1 cellular context compared by ENCODE assay signal in the genomic region with DNA sequence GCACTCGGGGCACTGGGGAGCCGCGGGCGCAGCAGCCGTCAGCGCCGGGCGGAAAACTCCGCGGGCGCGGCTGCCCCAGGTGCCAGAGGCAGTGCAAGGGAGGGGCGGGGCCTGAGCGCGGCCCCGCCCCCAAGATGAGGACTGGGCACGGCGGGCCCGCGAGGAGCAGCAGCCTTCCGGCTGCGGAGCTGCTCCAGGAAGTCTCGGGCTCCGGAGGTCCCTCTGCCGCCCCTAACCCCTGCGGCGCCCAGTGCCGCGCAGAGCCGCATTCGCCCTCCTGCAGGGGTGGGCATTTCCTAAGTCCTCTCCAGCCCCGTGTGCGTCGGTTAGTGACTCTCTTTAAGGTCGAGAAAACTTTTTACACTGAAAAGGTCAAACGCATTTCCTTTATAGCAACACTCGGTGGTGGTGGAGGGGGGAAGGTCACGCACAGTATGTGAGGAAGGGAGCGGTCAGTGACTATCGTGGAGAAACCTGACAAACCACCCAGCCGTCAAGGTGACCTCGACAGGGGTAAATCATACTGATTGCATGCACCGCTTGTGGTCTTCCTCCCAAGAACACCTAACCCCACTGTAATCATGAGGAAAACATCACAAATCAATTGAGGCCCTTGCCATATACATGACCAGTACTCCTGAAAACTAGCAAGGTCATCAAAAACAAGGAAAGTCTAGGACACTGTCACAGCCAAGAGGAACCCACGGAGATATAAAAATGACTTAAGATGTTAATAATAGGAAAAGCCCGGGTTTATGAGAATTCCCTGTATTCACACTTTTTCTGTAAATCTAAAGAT.
TF ChIP-seq lines count a peak whose summit lies in the region.

A gene (minus strand): TSS at position 60 of the 799 bp plus-strand sequence. CDS start 32,676 bp downstream, outside the sequence.

TF ChIP-seq in GM12878, 131 proteins besides CTCF, POLR2A, EP300 and RAD21 (continued from another document and continues in another):
- TF ChIP-seq, protein P1, sequence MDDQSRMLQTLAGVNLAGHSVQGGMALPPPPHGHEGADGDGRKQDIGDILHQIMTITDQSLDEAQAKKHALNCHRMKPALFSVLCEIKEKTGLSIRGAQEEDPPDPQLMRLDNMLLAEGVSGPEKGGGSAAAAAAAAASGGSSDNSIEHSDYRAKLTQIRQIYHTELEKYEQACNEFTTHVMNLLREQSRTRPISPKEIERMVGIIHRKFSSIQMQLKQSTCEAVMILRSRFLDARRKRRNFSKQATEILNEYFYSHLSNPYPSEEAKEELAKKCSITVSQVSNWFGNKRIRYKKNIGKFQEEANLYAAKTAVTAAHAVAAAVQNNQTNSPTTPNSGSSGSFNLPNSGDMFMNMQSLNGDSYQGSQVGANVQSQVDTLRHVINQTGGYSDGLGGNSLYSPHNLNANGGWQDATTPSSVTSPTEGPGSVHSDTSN (IDR thresholded peaks at IDR 0.05; ENCODE audit: insufficient replicate concordance, low read depth, low read length) = no peak
- TF ChIP-seq TCF7 (IDR thresholded peaks at IDR 0.05; ENCODE audit: borderline replicate concordance) (no peak), NR2C2 (IDR thresholded peaks at IDR 0.05; ENCODE audit: borderline replicate concordance, control insufficient read depth, insufficient read length, low read depth) (no peak), NR2F1 (conservative IDR thresholded peaks at IDR 0.05) (peak; percentile 84), ZNF274 (IDR thresholded peaks at IDR 0.05; ENCODE audit: insufficient read depth, insufficient read length) (no peak), YBX1 (IDR thresholded peaks at IDR 0.05) (no peak), TCF3 (IDR thresholded peaks at IDR 0.05; ENCODE audit: borderline replicate concordance, insufficient read depth, low read depth, low read length) (no peak), RCOR1 (conservative IDR thresholded peaks at IDR 0.05; ENCODE audit: low read depth, low read length) (no peak), BHLHE40 (IDR thresholded peaks at IDR 0.05; ENCODE audit: borderline replicate concordance in 1 of 2, low read depth in 2 of 2, low read length in 1 of 2) (peak; percentile 24 to 48; a peak in 2 of 4 replicates), MTA2 (IDR thresholded peaks at IDR 0.05; ENCODE audit: low read depth) (no peak), RELA (IDR thresholded peaks at IDR 0.05; ENCODE audit: borderline replicate concordance, partially characterized antibody) (no peak), CHD4 (IDR thresholded peaks at IDR 0.05) (no peak), POU2F2 (IDR thresholded peaks at IDR 0.05; ENCODE audit: borderline replicate concordance, low read depth, low read length) (peak; percentile 58; the same call in 2 of the 3 replicates), ZNF622 (IDR thresholded peaks at IDR 0.05) (no peak), HDAC6 (IDR thresholded peaks at IDR 0.05; ENCODE audit: unreplicated experiment) (peak; percentile 13), PAX5 (IDR thresholded peaks at IDR 0.05; ENCODE audit: borderline replicate concordance, low read depth, low read length) (no peak), KDM1A (IDR thresholded peaks at IDR 0.05; ENCODE audit: borderline replicate concordance) (no peak), MYC (IDR thresholded peaks at IDR 0.05; ENCODE audit: insufficient read depth, insufficient read length, insufficient replicate concordance, low read length, severe bottlenecking) (no peak), RFX5 (IDR thresholded peaks at IDR 0.05; ENCODE audit: low read depth, low read length) (no peak), CBFB (IDR thresholded peaks at IDR 0.05; ENCODE audit: low read depth) (peak; percentile 31; the same call in 1 of the 2 replicates), JUND (IDR thresholded peaks at IDR 0.05; ENCODE audit: low read depth, low read length) (no peak), NRF1 (conservative IDR thresholded peaks at IDR 0.05; ENCODE audit: low read depth, low read length) (no peak), KAT2A (conservative IDR thresholded peaks at IDR 0.05; ENCODE audit: control insufficient read depth, low read depth, low read length) (no peak), NFXL1 (IDR thresholded peaks at IDR 0.05; ENCODE audit: borderline replicate concordance) (no peak), TCF12 (IDR thresholded peaks at IDR 0.05; ENCODE audit: low read depth, low read length) (peak; percentile 8; the same call in 1 of the 2 replicates), CREB1 (IDR thresholded peaks at IDR 0.05; ENCODE audit: low read depth) (0 out of 2 replicates have a peak, but pooled peaks have one; percentile 34), MTA3 (IDR thresholded peaks at IDR 0.05; ENCODE audit: borderline replicate concordance, low read length) (no peak), MYB (IDR thresholded peaks at IDR 0.05; ENCODE audit: borderline replicate concordance, low read depth, low read length) (no peak), ZNF384 (IDR thresholded peaks at IDR 0.05; ENCODE audit: borderline replicate concordance, low read depth, low read length) (no peak), ZNF217 (IDR thresholded peaks at IDR 0.05) (no peak), TAF1 (IDR thresholded peaks at IDR 0.05; ENCODE audit: borderline replicate concordance, low read depth, low read length) (peak; percentile 83), SIX5 (IDR thresholded peaks at IDR 0.05; ENCODE audit: low read depth, low read length, severe bottlenecking) (peak; percentile 9), ZZZ3 (IDR thresholded peaks at IDR 0.05; ENCODE audit: control insufficient read depth, insufficient read length, low read depth) (no peak), FOXK2 (IDR thresholded peaks at IDR 0.05) (no peak), NFYA (IDR thresholded peaks at IDR 0.05; ENCODE audit: borderline replicate concordance, low read depth, low read length) (no peak), FOXM1 (IDR thresholded peaks at IDR 0.05; ENCODE audit: low read depth, low read length) (no peak), SMAD1 (IDR thresholded peaks at IDR 0.05; ENCODE audit: low read depth, partially characterized antibody) (peak; percentile 30), SREBF1 (IDR thresholded peaks at IDR 0.05; ENCODE audit: low read length) (no peak)
- TF ChIP-seq, protein P2, sequence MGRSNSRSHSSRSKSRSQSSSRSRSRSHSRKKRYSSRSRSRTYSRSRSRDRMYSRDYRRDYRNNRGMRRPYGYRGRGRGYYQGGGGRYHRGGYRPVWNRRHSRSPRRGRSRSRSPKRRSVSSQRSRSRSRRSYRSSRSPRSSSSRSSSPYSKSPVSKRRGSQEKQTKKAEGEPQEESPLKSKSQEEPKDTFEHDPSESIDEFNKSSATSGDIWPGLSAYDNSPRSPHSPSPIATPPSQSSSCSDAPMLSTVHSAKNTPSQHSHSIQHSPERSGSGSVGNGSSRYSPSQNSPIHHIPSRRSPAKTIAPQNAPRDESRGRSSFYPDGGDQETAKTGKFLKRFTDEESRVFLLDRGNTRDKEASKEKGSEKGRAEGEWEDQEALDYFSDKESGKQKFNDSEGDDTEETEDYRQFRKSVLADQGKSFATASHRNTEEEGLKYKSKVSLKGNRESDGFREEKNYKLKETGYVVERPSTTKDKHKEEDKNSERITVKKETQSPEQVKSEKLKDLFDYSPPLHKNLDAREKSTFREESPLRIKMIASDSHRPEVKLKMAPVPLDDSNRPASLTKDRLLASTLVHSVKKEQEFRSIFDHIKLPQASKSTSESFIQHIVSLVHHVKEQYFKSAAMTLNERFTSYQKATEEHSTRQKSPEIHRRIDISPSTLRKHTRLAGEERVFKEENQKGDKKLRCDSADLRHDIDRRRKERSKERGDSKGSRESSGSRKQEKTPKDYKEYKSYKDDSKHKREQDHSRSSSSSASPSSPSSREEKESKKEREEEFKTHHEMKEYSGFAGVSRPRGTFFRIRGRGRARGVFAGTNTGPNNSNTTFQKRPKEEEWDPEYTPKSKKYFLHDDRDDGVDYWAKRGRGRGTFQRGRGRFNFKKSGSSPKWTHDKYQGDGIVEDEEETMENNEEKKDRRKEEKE (IDR thresholded peaks at IDR 0.05) = no peak
- TF ChIP-seq, protein P3, sequence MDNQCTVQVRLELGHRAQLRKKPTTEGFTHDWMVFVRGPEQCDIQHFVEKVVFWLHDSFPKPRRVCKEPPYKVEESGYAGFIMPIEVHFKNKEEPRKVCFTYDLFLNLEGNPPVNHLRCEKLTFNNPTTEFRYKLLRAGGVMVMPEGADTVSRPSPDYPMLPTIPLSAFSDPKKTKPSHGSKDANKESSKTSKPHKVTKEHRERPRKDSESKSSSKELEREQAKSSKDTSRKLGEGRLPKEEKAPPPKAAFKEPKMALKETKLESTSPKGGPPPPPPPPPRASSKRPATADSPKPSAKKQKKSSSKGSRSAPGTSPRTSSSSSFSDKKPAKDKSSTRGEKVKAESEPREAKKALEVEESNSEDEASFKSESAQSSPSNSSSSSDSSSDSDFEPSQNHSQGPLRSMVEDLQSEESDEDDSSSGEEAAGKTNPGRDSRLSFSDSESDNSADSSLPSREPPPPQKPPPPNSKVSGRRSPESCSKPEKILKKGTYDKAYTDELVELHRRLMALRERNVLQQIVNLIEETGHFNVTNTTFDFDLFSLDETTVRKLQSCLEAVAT (IDR thresholded peaks at IDR 0.05) = 0 out of 2 replicates have a peak, but pooled peaks have one; percentile 53
- TF ChIP-seq, protein P4, sequence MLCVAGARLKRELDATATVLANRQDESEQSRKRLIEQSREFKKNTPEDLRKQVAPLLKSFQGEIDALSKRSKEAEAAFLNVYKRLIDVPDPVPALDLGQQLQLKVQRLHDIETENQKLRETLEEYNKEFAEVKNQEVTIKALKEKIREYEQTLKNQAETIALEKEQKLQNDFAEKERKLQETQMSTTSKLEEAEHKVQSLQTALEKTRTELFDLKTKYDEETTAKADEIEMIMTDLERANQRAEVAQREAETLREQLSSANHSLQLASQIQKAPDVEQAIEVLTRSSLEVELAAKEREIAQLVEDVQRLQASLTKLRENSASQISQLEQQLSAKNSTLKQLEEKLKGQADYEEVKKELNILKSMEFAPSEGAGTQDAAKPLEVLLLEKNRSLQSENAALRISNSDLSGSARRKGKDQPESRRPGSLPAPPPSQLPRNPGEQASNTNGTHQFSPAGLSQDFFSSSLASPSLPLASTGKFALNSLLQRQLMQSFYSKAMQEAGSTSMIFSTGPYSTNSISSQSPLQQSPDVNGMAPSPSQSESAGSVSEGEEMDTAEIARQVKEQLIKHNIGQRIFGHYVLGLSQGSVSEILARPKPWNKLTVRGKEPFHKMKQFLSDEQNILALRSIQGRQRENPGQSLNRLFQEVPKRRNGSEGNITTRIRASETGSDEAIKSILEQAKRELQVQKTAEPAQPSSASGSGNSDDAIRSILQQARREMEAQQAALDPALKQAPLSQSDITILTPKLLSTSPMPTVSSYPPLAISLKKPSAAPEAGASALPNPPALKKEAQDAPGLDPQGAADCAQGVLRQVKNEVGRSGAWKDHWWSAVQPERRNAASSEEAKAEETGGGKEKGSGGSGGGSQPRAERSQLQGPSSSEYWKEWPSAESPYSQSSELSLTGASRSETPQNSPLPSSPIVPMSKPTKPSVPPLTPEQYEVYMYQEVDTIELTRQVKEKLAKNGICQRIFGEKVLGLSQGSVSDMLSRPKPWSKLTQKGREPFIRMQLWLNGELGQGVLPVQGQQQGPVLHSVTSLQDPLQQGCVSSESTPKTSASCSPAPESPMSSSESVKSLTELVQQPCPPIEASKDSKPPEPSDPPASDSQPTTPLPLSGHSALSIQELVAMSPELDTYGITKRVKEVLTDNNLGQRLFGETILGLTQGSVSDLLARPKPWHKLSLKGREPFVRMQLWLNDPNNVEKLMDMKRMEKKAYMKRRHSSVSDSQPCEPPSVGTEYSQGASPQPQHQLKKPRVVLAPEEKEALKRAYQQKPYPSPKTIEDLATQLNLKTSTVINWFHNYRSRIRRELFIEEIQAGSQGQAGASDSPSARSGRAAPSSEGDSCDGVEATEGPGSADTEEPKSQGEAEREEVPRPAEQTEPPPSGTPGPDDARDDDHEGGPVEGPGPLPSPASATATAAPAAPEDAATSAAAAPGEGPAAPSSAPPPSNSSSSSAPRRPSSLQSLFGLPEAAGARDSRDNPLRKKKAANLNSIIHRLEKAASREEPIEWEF (IDR thresholded peaks at IDR 0.05; ENCODE audit: insufficient replicate concordance, low read depth, low read length) = no peak
- TF ChIP-seq, protein P5, sequence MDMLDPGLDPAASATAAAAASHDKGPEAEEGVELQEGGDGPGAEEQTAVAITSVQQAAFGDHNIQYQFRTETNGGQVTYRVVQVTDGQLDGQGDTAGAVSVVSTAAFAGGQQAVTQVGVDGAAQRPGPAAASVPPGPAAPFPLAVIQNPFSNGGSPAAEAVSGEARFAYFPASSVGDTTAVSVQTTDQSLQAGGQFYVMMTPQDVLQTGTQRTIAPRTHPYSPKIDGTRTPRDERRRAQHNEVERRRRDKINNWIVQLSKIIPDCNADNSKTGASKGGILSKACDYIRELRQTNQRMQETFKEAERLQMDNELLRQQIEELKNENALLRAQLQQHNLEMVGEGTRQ (IDR thresholded peaks at IDR 0.05; ENCODE audit: borderline replicate concordance, low read depth, low read length) = no peak
- TF ChIP-seq, protein P6, sequence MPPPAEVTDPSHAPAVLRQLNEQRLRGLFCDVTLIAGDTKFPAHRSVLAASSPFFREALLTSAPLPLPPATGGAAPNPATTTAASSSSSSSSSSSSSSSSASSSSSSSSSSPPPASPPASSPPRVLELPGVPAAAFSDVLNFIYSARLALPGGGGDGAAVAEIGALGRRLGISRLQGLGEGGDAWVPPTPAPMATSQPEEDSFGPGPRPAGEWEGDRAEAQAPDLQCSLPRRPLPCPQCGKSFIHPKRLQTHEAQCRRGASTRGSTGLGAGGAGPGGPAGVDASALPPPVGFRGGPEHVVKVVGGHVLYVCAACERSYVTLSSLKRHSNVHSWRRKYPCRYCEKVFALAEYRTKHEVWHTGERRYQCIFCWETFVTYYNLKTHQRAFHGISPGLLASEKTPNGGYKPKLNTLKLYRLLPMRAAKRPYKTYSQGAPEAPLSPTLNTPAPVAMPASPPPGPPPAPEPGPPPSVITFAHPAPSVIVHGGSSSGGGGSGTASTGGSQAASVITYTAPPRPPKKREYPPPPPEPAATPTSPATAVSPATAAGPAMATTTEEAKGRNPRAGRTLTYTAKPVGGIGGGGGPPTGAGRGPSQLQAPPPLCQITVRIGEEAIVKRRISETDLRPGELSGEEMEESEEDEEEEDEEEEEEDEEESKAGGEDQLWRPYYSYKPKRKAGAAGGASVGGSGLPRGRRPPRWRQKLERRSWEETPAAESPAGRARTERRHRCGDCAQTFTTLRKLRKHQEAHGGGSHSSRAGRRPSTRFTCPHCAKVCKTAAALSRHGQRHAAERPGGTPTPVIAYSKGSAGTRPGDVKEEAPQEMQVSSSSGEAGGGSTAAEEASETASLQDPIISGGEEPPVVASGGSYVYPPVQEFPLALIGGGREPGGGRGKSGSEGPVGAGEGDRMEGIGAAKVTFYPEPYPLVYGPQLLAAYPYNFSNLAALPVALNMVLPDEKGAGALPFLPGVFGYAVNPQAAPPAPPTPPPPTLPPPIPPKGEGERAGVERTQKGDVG (CRISPR knock-in tag; IDR thresholded peaks at IDR 0.05) = no peak
- TF ChIP-seq, protein P7, sequence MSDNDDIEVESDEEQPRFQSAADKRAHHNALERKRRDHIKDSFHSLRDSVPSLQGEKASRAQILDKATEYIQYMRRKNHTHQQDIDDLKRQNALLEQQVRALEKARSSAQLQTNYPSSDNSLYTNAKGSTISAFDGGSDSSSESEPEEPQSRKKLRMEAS (IDR thresholded peaks at IDR 0.05; ENCODE audit: low read depth, low read length) = no peak
